ENCODE assay signal across 25 cellular contexts in genomic region chr2:161876416-161876815, GRCh38.
A peak's percentile ranks its signal among the peaks of the same experiment; 100 is the strongest.
DNase-seq lines count a peak whose midpoint lies in the region.
"Had no signal": no experiment of that assay in that cellular context is flagged by ENCODE, and none has a peak within 500 bp of the region (broad histone marks: within the 10 kb centered on the region; RNA-seq: fewer than 3 reads in every experiment).

No MANE protein-coding gene starts in this region.

- no peaks in the 10 kb centered on the region for H3K27me3 ChIP-seq in MG63
- H3K27me3 ChIP-seq: BE2C; BLaER1; BLaER1 treated with 17β-estradiol and CSF1 and Interleukin-3, amounts not matched to agents 10 nM and 100 nM had no signal

- H3K36me3 ChIP-seq in MG63: no peaks in the 10 kb centered on the region
- H3K36me3 ChIP-seq: BE2C; BLaER1; BLaER1 treated with 17β-estradiol and CSF1 and Interleukin-3, amounts not matched to agents 10 nM and 100 nM had no signal

- DNase-seq in MG63: peak; percentile 0
- no peak for DNase-seq in NCI-H1417 (lab: John Stamatoyannopoulos, UW)
- DNase-seq: 8988T; ACHN; AML-193; BE2C; C1 segment of cervical spinal cord; Caco-2; Calu3; CD4-positive, alpha-beta memory T cell; CD4-positive, alpha-beta T cell; CD4-positive, CD25-positive, alpha-beta regulatory T cell; CD8-positive, alpha-beta memory T cell; CD8-positive, alpha-beta T cell; COR-L47; DMS 273 treated with DMSO at 0.1 percent for 48 hours; DMS153; DMS53; DMS79; DMS79 treated with DMSO at 0.1 percent for 48 hours; DND-41; EL had no signal

- no peaks in the 10 kb centered on the region for H3K9me3 ChIP-seq in MG63
- H3K9me3 ChIP-seq: A549; BE2C; BLaER1; BLaER1 treated with 17β-estradiol and CSF1 and Interleukin-3, amounts not matched to agents 10 nM and 100 nM; Caco-2 had no signal

- no peak overlapping the region for H3K4me3 ChIP-seq in MG63
- H3K4me3 ChIP-seq: A549; BLaER1; BLaER1 treated with 17β-estradiol and CSF1 and Interleukin-3, amounts not matched to agents 10 nM and 100 nM had no signal
